ENCODE assay signal across 8 cellular contexts in genomic region chr2:36356199-36356989, GRCh38. TPM values are rescaled to one million over a fixed set of nuclear protein-coding genes. Genes with fewer than 3 reads are reported as not detected.
DNase-seq lines count a peak whose midpoint lies in the region; ATAC-seq and TF ChIP-seq lines count a peak whose summit lies in the region.

No MANE protein-coding gene starts in this region.

- H3K4me3 ChIP-seq in esophagus (ENCODE audit: low read depth in 1 of 2, low read length in 2 of 2) (peak overlapping the region; percentile 85 to 86), transverse colon (peak overlapping the region; percentile 70 to 91 (median 84))

- H3K9me3 ChIP-seq in esophagus (ENCODE audit: control insufficient read depth in 2 of 2, insufficient read depth in 1 of 2, low read depth in 1 of 2, low read length in 1 of 2) (no peaks in the 10 kb centered on the region), transverse colon (no peaks in the 10 kb centered on the region)

- peaks cover 30% of the 10 kb centered on the region for H3K4me1 Mint-ChIP-seq in activated CD8-positive, alpha-beta T cell treated with anti-CD3 and anti-CD28 coated beads for 36 hours (ENCODE audit: low read depth)
- peaks cover 18 to 45% (median 27%) of the 10 kb centered on the region in 4 donors for H3K4me1 Mint-ChIP-seq in naive thymus-derived CD8-positive, alpha-beta T cell

- H3K36me3 ChIP-seq in esophagus (ENCODE audit: control insufficient read depth in 2 of 2, insufficient read depth in 2 of 2, low read length in 1 of 2): no peaks in the 10 kb centered on the region
- no peaks in the 10 kb centered on the region for H3K36me3 ChIP-seq in transverse colon

- H3K27ac Mint-ChIP-seq in activated CD8-positive, alpha-beta T cell treated with anti-CD3 and anti-CD28 coated beads for 36 hours: peak overlapping the region; percentile 61
- no peak overlapping the region for H3K27ac Mint-ChIP-seq in naive thymus-derived CD8-positive, alpha-beta T cell

- POLR2A ChIA-PET in activated CD8-positive, alpha-beta T cell treated with anti-CD3 and anti-CD28 coated beads for 36 hours (lab: Charles Lee): interaction anchor here (0.6 to 2.2 kb wide), 2 partner anchors 116 to 276 kb away, joined by 4 to 5 read pairs; no protein-coding TSS in a partner anchor
- POLR2A ChIA-PET in naive thymus-derived CD8-positive, alpha-beta T cell (lab: Charles Lee): no interaction called here

- peaks cover 44% of the 10 kb centered on the region for H3K27me3 Mint-ChIP-seq in activated CD8-positive, alpha-beta T cell treated with anti-CD3 and anti-CD28 coated beads for 36 hours
- H3K27me3 Mint-ChIP-seq in naive thymus-derived CD8-positive, alpha-beta T cell: peaks cover 32 to 51% (median 37%) of the 10 kb centered on the region in 5 donors

- CTCF ChIA-PET in activated CD8-positive, alpha-beta T cell treated with anti-CD3 and anti-CD28 coated beads for 36 hours (lab: Charles Lee): interaction anchor here (0.8 kb wide), 1 partner anchor 15 kb away, joined by 3 read pairs; no protein-coding TSS in a partner anchor

- H3K4me1 ChIP-seq in esophagus (ENCODE audit: control insufficient read depth in 2 of 2, insufficient read depth in 2 of 2, low read length in 1 of 2) (no peaks in the 10 kb centered on the region), transverse colon (peaks cover 15 to 45% (median 36%) of the 10 kb centered on the region in 4 donors)

- no peak for TF ChIP-seq CTCF in activated CD8-positive, alpha-beta T cell treated with anti-CD3 and anti-CD28 coated beads for 36 hours (IDR thresholded peaks at IDR 0.05)
- no peak for TF ChIP-seq CTCF in transverse colon (IDR thresholded peaks at IDR 0.05)

- peak; percentile 8 for ATAC-seq in GM19468 (IDR thresholded peaks at IDR 0.05; ENCODE audit: extremely low read depth, unreplicated experiment)
- ATAC-seq in activated CD8-positive, alpha-beta T cell treated with anti-CD3 and anti-CD28 coated beads for 36 hours: peak; percentile 28
- ATAC-seq in naive thymus-derived CD8-positive, alpha-beta T cell: peak; percentile 51 to 57

- TF ChIP-seq EP300 in transverse colon (IDR thresholded peaks at IDR 0.05; ENCODE audit: low read depth): no peak

- WGBS in esophagus, 2 donors: 1% methylated on average over 58 to 91 of the region's 92 CpGs
- WGBS in transverse colon (ENCODE audit: low coverage in 1 of 2), 2 donors: 1% methylated on average over 43 of the region's 92 CpGs; no CpG with 5 or more reads in 1 of the 2 donors

- in situ Hi-C loops in transverse colon (cut with MboI; ENCODE audit: low pct_ligation_motif_present in 1 of 4, low pct_unique_long_range_greater_than_20kb in 1 of 4, low sequenced_read_pairs in 3 of 4): loop anchor here (10.0 to 25.0 kb wide), 4 partner anchors 106 to 308 kb away; no protein-coding TSS in a partner anchor

- DNase-seq in COR-L47 (lab: John Stamatoyannopoulos, UW): peak; percentile 16
- peak; percentile 51 for DNase-seq in HT-29 (ENCODE audit: low spot score)
- peak; percentile 56 for DNase-seq in activated CD8-positive, alpha-beta T cell treated with anti-CD3 and anti-CD28 coated beads for 36 hours
- peak in 5 of 10 donors; percentile 11 to 35 (median 21) for DNase-seq in naive thymus-derived CD8-positive, alpha-beta T cell
- DNase-seq in transverse colon: peak; percentile 51
- DNase-seq in iPS-NIHi7 (ENCODE audit: extremely low spot score): no peak

- no peaks in the 10 kb centered on the region for H3K36me3 Mint-ChIP-seq in activated CD8-positive, alpha-beta T cell treated with anti-CD3 and anti-CD28 coated beads for 36 hours (ENCODE audit: low read depth)
- no peaks in the 10 kb centered on the region for H3K36me3 Mint-ChIP-seq in naive thymus-derived CD8-positive, alpha-beta T cell

- intact Hi-C loops in activated CD8-positive, alpha-beta T cell treated with anti-CD3 and anti-CD28 coated beads for 36 hours (cut with micrococcal nuclease): loop anchor here (10.0 kb wide), 2 partner anchors 382 to 428 kb away; no protein-coding TSS in a partner anchor
- intact Hi-C loops in transverse colon (cut with DNase I; ENCODE audit: low total_unique reads): loop anchor here (10.0 kb wide), 1 partner anchor 98 kb away; no protein-coding TSS in a partner anchor

- TF ChIP-seq POLR2A in transverse colon (IDR thresholded peaks at IDR 0.05): no peak

- H3K4me3 Mint-ChIP-seq in activated CD8-positive, alpha-beta T cell treated with anti-CD3 and anti-CD28 coated beads for 36 hours: peak overlapping the region; percentile 97
- peak overlapping the region; percentile 61 to 87 (median 75) for H3K4me3 Mint-ChIP-seq in naive thymus-derived CD8-positive, alpha-beta T cell

- H3K9me3 Mint-ChIP-seq in activated CD8-positive, alpha-beta T cell treated with anti-CD3 and anti-CD28 coated beads for 36 hours: no peaks in the 10 kb centered on the region
- H3K9me3 Mint-ChIP-seq in naive thymus-derived CD8-positive, alpha-beta T cell: no peaks in the 10 kb centered on the region

- H3K27me3 ChIP-seq in esophagus (ENCODE audit: control insufficient read depth in 1 of 2, insufficient read depth in 2 of 2, low read length in 2 of 2) (no peaks in the 10 kb centered on the region), transverse colon (no peaks in the 10 kb centered on the region)

- H3K27ac ChIP-seq in esophagus (ENCODE audit: low read depth in 2 of 2, low read length in 1 of 2): peak overlapping the region; percentile 85 to 86
- peak overlapping the region; percentile 94 to 98 (median 96) for H3K27ac ChIP-seq in transverse colon

RNA-seq across cellular contexts. Expression of gene CRIM1, which starts 0.8 kb away (rescaled TPM):
- total RNA-seq in HT-29 (2014; rRNA removed; shearing (Covaris generic)): 14.6 and 21.7 TPM in 2 replicates
- total RNA-seq in activated CD8-positive, alpha-beta T cell treated with anti-CD3 and anti-CD28 coated beads for 36 hours: 10 to 100 TPM; 14.4 to 15.9 TPM
- 10 to 100 TPM in 1 of 2 donors, 1 to 10 TPM in 1; 5.9 to 10.3 TPM for polyA plus RNA-seq in esophagus
- 1 to 10 TPM in 1 of 2 experiments, under 1 TPM in 1; 0.88 to 2.0 TPM for total RNA-seq in naive thymus-derived CD8-positive, alpha-beta T cell
- 1 to 10 TPM in 1 of 3 donors, under 1 TPM in 2; 0.12 to 1.3 (median 0.38) TPM for polyA plus RNA-seq in naive thymus-derived CD8-positive, alpha-beta T cell
- total RNA-seq in transverse colon: 100 to 1,000 TPM in 1 of 4 donors, 10 to 100 TPM in 3; 73.7 to 134 (median 80.7) TPM
